Comparison of ENCODE assay signal across 8 cellular contexts in the genomic region with DNA sequence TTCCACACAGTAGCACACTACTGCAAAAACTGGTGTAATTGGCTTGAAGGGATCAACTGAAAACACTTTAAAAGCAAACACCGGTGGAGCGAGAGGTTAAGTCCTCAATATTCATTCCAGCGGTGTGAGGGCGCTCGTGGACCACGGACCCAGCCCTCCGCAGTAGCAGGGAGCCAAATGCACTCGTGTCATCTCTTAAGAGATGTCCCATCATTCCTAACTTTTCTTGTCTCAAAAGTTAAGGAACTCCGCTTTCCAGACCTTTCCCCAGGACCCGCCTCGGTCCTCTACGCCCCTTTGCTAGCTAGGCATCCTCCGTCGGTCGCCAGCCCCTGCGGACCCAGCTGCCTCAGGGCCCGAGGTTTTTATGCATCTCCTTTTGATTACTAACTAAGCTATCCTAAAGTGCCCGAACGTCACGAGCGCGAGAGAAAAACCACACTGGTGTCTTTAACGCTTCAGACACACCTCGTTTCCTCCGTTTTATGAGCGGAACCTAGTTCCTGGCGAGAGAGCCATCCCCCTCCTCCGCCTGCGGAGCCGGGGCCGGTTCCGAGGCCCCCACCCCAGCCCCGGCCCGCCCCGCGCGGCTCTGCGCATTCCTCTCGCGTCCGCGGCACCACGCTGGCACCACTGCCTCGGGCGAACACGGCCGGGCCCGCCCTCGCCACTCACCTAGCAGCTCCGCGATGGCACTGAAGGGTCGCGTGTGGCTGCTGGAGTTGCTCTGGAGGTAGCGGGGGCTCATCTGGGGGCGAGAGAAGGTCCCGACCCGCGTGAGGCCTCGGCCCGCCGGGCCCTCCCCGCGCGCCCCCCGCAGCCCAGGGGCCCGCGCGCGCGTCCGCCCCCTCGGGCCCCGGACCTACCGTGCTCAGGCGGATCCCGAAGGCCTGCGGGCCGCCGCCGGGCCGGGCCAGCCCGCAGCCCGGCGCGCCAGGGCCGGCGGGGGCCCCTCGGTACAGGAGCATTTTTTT. TPM values are rescaled to one million over a fixed set of nuclear protein-coding genes. Genes with fewer than 3 reads are reported as not detected.
A peak's percentile ranks its signal among the peaks of the same experiment; 100 is the strongest.
DNase-seq lines count a peak whose midpoint lies in the region; ATAC-seq and TF ChIP-seq lines count a peak whose summit lies in the region.

No MANE protein-coding gene starts in this region.

- H3K4me3 ChIP-seq in kidney epithelial cell (ENCODE audit: low read depth, low read length) = peak overlapping the region; percentile 56

- H3K27me3 Mint-ChIP-seq in HFFc6 (ENCODE audit: insufficient read depth) (no peaks in the 10 kb centered on the region; the same call in none of the 2 replicates), activated B cell treated with CpG ODN at 0.5 μM for 24 hours (no peaks in the 10 kb centered on the region)

- POLR2A ChIA-PET in GM10248 (lab: Yijun Ruan, JAX) (no interaction called here), activated B cell treated with CpG ODN at 0.5 μM for 24 hours (lab: Charles Lee) (no interaction called here)

- peaks cover 4% of the 10 kb centered on the region; the same call in 1 of the 2 replicates for H3K36me3 Mint-ChIP-seq in HFFc6 (ENCODE audit: low read depth)
- no peaks in the 10 kb centered on the region for H3K36me3 Mint-ChIP-seq in activated B cell treated with CpG ODN at 0.5 μM for 24 hours (ENCODE audit: low read depth)

- CTCF ChIA-PET in GM10248 (lab: Yijun Ruan, JAX) (interaction anchor here (1.0 to 1.2 kb wide), 3 partner anchors 9 to 720 kb away, joined by 3 to 4 read pairs (median 3); no protein-coding TSS in a partner anchor), activated B cell treated with CpG ODN at 0.5 μM for 24 hours (lab: Charles Lee) (interaction anchor here (0.9 to 1.5 kb wide), 4 partner anchors 429 to 777 kb away, joined by 3 to 5 read pairs (median 4); a partner anchor contains a TSS)

- TF ChIP-seq CTCF in GM10248 (IDR thresholded peaks at IDR 0.05; ENCODE audit: control extremely low read depth, extremely low read depth, low read depth, missing control alignments) = peak; percentile 49
- peak; percentile 56 for TF ChIP-seq CTCF in HFFc6 (IDR thresholded peaks at IDR 0.05)
- TF ChIP-seq CTCF in activated B cell treated with CpG ODN at 0.5 μM for 24 hours (IDR thresholded peaks at IDR 0.05) = no peak
- TF ChIP-seq CTCF in kidney epithelial cell (IDR thresholded peaks at IDR 0.05; ENCODE audit: insufficient read depth, low read length, poor library complexity, severe bottlenecking) = peak; percentile 38

- peak; percentile 7 for DNase-seq in GM10248 (ENCODE audit: extremely low spot score)
- DNase-seq in HFFc6 = peak; percentile 48
- peak; percentile 40 for DNase-seq in NCI-H1694 treated with DMSO at 0.1 percent for 48 hours (lab: John Stamatoyannopoulos, UW)
- DNase-seq in activated B cell treated with CpG ODN at 0.5 μM for 24 hours = peak; percentile 24
- DNase-seq in cerebellar cortex (ENCODE audit: low spot score) = peak; percentile 64
- no peak for DNase-seq in kidney epithelial cell (ENCODE audit: low read depth)
- peak; percentile 8 to 15 for DNase-seq in stimulated activated CD4-positive, alpha-beta T cell treated with anti-CD3 and anti-CD28 coated beads, Interleukin-15, amount 100 ng/mL, for 1 hour (ENCODE audit: low read depth in 1 of 2, low spot score in 1 of 2)
- DNase-seq in Kasumi-1 (lab: John Stamatoyannopoulos, UW) = no peak

- no peaks in the 10 kb centered on the region for H3K9me3 Mint-ChIP-seq in HFFc6
- no peaks in the 10 kb centered on the region for H3K9me3 Mint-ChIP-seq in activated B cell treated with CpG ODN at 0.5 μM for 24 hours

- H3K27me3 ChIP-seq in kidney epithelial cell (ENCODE audit: control insufficient read depth, insufficient read depth, low read length) = no peaks in the 10 kb centered on the region

- H3K4me3 Mint-ChIP-seq in HFFc6 = peak overlapping the region; percentile 91
- peak overlapping the region; percentile 89 for H3K4me3 Mint-ChIP-seq in activated B cell treated with CpG ODN at 0.5 μM for 24 hours

- H3K4me1 Mint-ChIP-seq in HFFc6 (ENCODE audit: low read depth) (peaks cover 16% of the 10 kb centered on the region), activated B cell treated with CpG ODN at 0.5 μM for 24 hours (peaks cover 10% of the 10 kb centered on the region)

- peak; percentile 48 for ATAC-seq in activated B cell treated with CpG ODN at 0.5 μM for 24 hours (ENCODE audit: low read depth)

- H3K27ac Mint-ChIP-seq in HFFc6 (peak overlapping the region; percentile 76), activated B cell treated with CpG ODN at 0.5 μM for 24 hours (no peak overlapping the region)

- intact Hi-C loops in activated B cell treated with CpG ODN at 0.5 μM for 24 hours (cut with micrococcal nuclease) = loop anchor here (1.0 to 10.0 kb wide), 3 partner anchors 656 to 895 kb away; a partner anchor contains a TSS

- no peaks in the 10 kb centered on the region for H3K36me3 ChIP-seq in kidney epithelial cell (ENCODE audit: control insufficient read depth, insufficient read depth, low read length)

RNA-seq across cellular contexts. Expression of a gene that starts 0.7 kb away (rescaled TPM):
- 10 to 100 TPM; 23.6 to 27.7 (median 25.4) TPM for total RNA-seq in HFFc6 (2021; fragmentation: NEBNext Ultra II Directional; extraction: Animal tissue kit (Norgen Biotek cat#: 25700))
- total RNA-seq in activated B cell treated with CpG ODN at 0.5 μM for 24 hours (3.7 and 4.1 TPM in 2 replicates), kidney epithelial cell (13.9 and 14.9 TPM in 2 replicates)

Comparison
In these comparisons a context has a peak if more than half of its experiments do, and no peak if none do; other contexts are left out.
1. DNase-seq: peak in GM10248 (single experiment), HFFc6 (single experiment), NCI-H1694 treated with DMSO at 0.1 percent for 48 hours (single experiment), activated B cell treated with CpG ODN at 0.5 μM for 24 hours (single experiment), cerebellar cortex (single experiment) and stimulated activated CD4-positive, alpha-beta T cell treated with anti-CD3 and anti-CD28 coated beads, Interleukin-15, amount 100 ng/mL, for 1 hour (2 of 2); none in kidney epithelial cell (single experiment) and Kasumi-1 (0 of 2).